ENCODE assay signal across 21 cellular contexts in the genomic region with DNA sequence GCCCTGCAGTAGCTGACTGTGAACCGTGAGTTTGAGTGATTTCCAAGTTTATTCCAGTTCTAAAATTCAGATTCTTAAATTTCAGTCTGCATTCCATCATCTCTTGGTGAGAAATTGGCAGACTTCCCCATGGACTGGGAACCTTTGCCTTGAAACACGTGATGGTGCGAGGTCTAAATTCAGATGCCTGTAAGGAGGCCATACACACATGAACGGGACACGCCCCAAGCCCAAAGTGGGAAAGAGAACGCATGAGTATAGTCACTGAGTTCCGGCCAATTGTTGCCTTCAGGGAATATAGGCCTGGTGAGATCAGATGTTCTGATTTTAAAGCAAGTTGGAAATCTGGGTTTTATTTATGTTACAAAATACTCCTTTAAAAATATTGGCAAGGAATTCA.
DNase-seq lines count a peak whose midpoint lies in the region; ATAC-seq and TF ChIP-seq lines count a peak whose summit lies in the region.
"Had no signal": no experiment of that assay in that cellular context is flagged by ENCODE, and none has a peak within 500 bp of the region (broad histone marks: within the 10 kb centered on the region; RNA-seq: fewer than 3 reads in every experiment).

No MANE protein-coding gene starts in this region.

- H3K9me3 ChIP-seq in MG63, result no peaks in the 10 kb centered on the region
- no peaks in the 10 kb centered on the region for H3K9me3 ChIP-seq in ovary
- H3K9me3 ChIP-seq: thyroid gland had no signal

- DNase-seq in BJ (ENCODE audit: low read depth) (peak; percentile 46), MG63 (peak; percentile 69), epidermal melanocyte (ENCODE audit: insufficient read length, low spot score) (peak; percentile 19), ovary (peak in 3 of 5 donors; percentile 12 to 21 (median 15)), HuH-7.5 (ENCODE audit: low spot score) (no peak), SIG-M5 treated with dmso at 0.1 percent for 504 hours (lab: John Stamatoyannopoulos, UW; ENCODE audit: unreplicated experiment) (no peak), NAMALWA (ENCODE audit: low spot score) (no peak)
- DNase-seq: activated CD8-positive, alpha-beta memory T cell treated with anti-CD3 and anti-CD28 coated beads for 24 hours; activated T-cell treated with anti-CD3 and anti-CD28 coated beads, Interleukin-2, amount 50 U/mL, for 48 hours; H7; NCI-H1417; NCI-H2107; NCI-H524 treated with DMSO at 0.1 percent for 48 hours; posterior cingulate gyrus; stimulated activated CD4-positive, alpha-beta T cell treated with anti-CD3 and anti-CD28 coated beads, Interleukin-2, amount 100 ng/mL, for 24 hours; stimulated activated naive CD4-positive, alpha-beta T cell treated with Interleukin-2 at 50 U/mL for 16 hours; T-cell; thyroid gland had no signal

- POLR2A ChIA-PET in BJ (lab: Charles Lee), result no interaction called here

- TF ChIP-seq EP300 in ovary (IDR thresholded peaks at IDR 0.05), result no peak

- H3K4me3 ChIP-seq in BJ (ENCODE audit: low read depth, low read length) (no peak overlapping the region), MG63 (no peak overlapping the region), ovary (no peak overlapping the region)
- H3K4me3 ChIP-seq: coronary artery, thyroid gland had no signal

- 11 to 23% (median 21%) methylated on average over 7 of the region's 7 CpGs for WGBS in ovary, 3 donors

- intact Hi-C loops in ovary (cut with DNase I), result no loop called here

- no peak for ATAC-seq in HG03108 (IDR thresholded peaks at IDR 0.05; ENCODE audit: unreplicated experiment)
- ATAC-seq: T-cell had no signal

- TF ChIP-seq CTCF in BJ (IDR thresholded peaks at IDR 0.05; ENCODE audit: insufficient read depth, low read depth, low read length) (no peak), ovary (IDR thresholded peaks at IDR 0.05) (no peak)

- H3K36me3 ChIP-seq in BJ (ENCODE audit: control insufficient read depth, insufficient read depth, low read length) (no peaks in the 10 kb centered on the region), MG63 (no peaks in the 10 kb centered on the region), ovary (no peaks in the 10 kb centered on the region)
- H3K36me3 ChIP-seq: thyroid gland had no signal

- H3K4me1 ChIP-seq in ovary (ENCODE audit: insufficient read depth), result peaks cover 3% of the 10 kb centered on the region
- H3K4me1 ChIP-seq: thyroid gland had no signal

- H3K27ac ChIP-seq in ovary, result no peak overlapping the region
- H3K27ac ChIP-seq: coronary artery, RWPE1, thyroid gland had no signal

- H3K27me3 ChIP-seq in BJ (ENCODE audit: control insufficient read depth, insufficient read depth, low read length) (no peaks in the 10 kb centered on the region), MG63 (no peaks in the 10 kb centered on the region; the same call in 1 of the 2 replicates), ovary (no peaks in the 10 kb centered on the region)
- H3K27me3 ChIP-seq: thyroid gland had no signal

- CTCF ChIA-PET in BJ (lab: Yijun Ruan, JAX), result no interaction called here

- no peak for TF ChIP-seq POLR2A in ovary (IDR thresholded peaks at IDR 0.05)

Comparison
In these comparisons a context has a peak if more than half of its experiments do, and no peak if none do; other contexts are left out.
1. DNase-seq: peak in BJ (single experiment), MG63 (single experiment), epidermal melanocyte (single experiment) and ovary (3 of 5); none in HuH-7.5 (single experiment), SIG-M5 treated with dmso at 0.1 percent for 504 hours (single experiment) and NAMALWA (single experiment).